In genomic region chr10:71234970-71235681, GRCh38 we compare ENCODE assay signal across 12 cellular contexts. TPM values are rescaled to one million over a fixed set of nuclear protein-coding genes. Genes with fewer than 3 reads are reported as not detected.
DNase-seq lines count a peak whose midpoint lies in the region; ATAC-seq and TF ChIP-seq lines count a peak whose summit lies in the region.
"Had no signal": no experiment of that assay in that cellular context is flagged by ENCODE, and none has a peak within 500 bp of the region (broad histone marks: within the 10 kb centered on the region; RNA-seq: fewer than 3 reads in every experiment).

No MANE protein-coding gene starts in this region.

- H3K36me3 Mint-ChIP-seq in HFFc6 (ENCODE audit: low read depth) = no peaks in the 10 kb centered on the region
- H3K36me3 Mint-ChIP-seq: activated naive CD8-positive, alpha-beta T cell had no signal

- TF ChIP-seq CTCF in HFFc6 (IDR thresholded peaks at IDR 0.05) (no peak), lower lobe of right lung (IDR thresholded peaks at IDR 0.05) (no peak), transverse colon (IDR thresholded peaks at IDR 0.05) (no peak), thyroid gland (IDR thresholded peaks at IDR 0.05) (no peak)

- no peaks in the 10 kb centered on the region for H3K9me3 Mint-ChIP-seq in HFFc6

- TF ChIP-seq POLR2A in transverse colon (IDR thresholded peaks at IDR 0.05) (no peak), thyroid gland (IDR thresholded peaks at IDR 0.05) (no peak)

- H3K27me3 Mint-ChIP-seq in HFFc6 (ENCODE audit: insufficient read depth) = no peaks in the 10 kb centered on the region; the same call in 1 of the 2 replicates
- H3K27me3 Mint-ChIP-seq: activated naive CD8-positive, alpha-beta T cell had no signal

- no peak for TF ChIP-seq EP300 in transverse colon (IDR thresholded peaks at IDR 0.05; ENCODE audit: low read depth)

- H3K27me3 ChIP-seq in lower lobe of right lung (ENCODE audit: low read depth) (no peaks in the 10 kb centered on the region), transverse colon (no peaks in the 10 kb centered on the region), thyroid gland (no peaks in the 10 kb centered on the region)

- peaks cover 71% of the 10 kb centered on the region for H3K4me1 ChIP-seq in lower lobe of right lung
- H3K4me1 ChIP-seq in transverse colon = peaks cover 5 to 43% (median 23%) of the 10 kb centered on the region in 4 donors
- peaks cover 5 to 25% of the 10 kb centered on the region in 2 donors for H3K4me1 ChIP-seq in thyroid gland

- H3K36me3 ChIP-seq in lower lobe of right lung = no peaks in the 10 kb centered on the region
- no peaks in the 10 kb centered on the region for H3K36me3 ChIP-seq in transverse colon
- no peaks in the 10 kb centered on the region for H3K36me3 ChIP-seq in thyroid gland

- H3K4me1 Mint-ChIP-seq in HFFc6 (ENCODE audit: low read depth) = peaks cover 68% of the 10 kb centered on the region

- H3K4me3 Mint-ChIP-seq in HFFc6 = peak overlapping the region; percentile 54
- H3K4me3 Mint-ChIP-seq: activated naive CD8-positive, alpha-beta T cell had no signal

- intact Hi-C loops in lower lobe of right lung (cut with DNase I) = no loop called here
- intact Hi-C loops in transverse colon (cut with DNase I; ENCODE audit: low total_unique reads) = no loop called here
- intact Hi-C loops in thyroid gland (cut with DNase I) = no loop called here

- 60% methylated on average over 14 of the region's 16 CpGs; no CpG with 5 or more reads in 1 of the 2 donors for WGBS in transverse colon (ENCODE audit: low coverage in 1 of 2), 2 donors
- WGBS in thyroid gland, 2 donors = 57 to 80% methylated on average over 10 to 12 of the region's 16 CpGs

- DNase-seq in HFFc6 (peak; percentile 66), dedifferentiated amniotic fluid mesenchymal stem cell (ENCODE audit: extremely low spot score) (peak; percentile 42), lower lobe of right lung (peak; percentile 88), transverse colon (no peak), activated gamma-delta T cell treated with Interleukin-2 at 50 U/mL for 16 hours (no peak), thyroid gland (no peak), DMS79 treated with DMSO at 0.1 percent for 48 hours (lab: John Stamatoyannopoulos, UW) (no peak)
- DNase-seq: NCI-H526 treated with DMSO at 0.1 percent for 48 hours, occipital lobe had no signal

- ATAC-seq in lower lobe of right lung = peak; percentile 74 to 90
- no peak for ATAC-seq in GM21390 (IDR thresholded peaks at IDR 0.05; ENCODE audit: unreplicated experiment)

- H3K4me3 ChIP-seq in lower lobe of right lung = peak overlapping the region; percentile 17
- no peak overlapping the region for H3K4me3 ChIP-seq in transverse colon
- no peak overlapping the region for H3K4me3 ChIP-seq in thyroid gland (replicated peaks in 1 of 3)

- in situ Hi-C loops in transverse colon (cut with MboI; ENCODE audit: low pct_ligation_motif_present in 1 of 4, low pct_unique_long_range_greater_than_20kb in 1 of 4, low sequenced_read_pairs in 3 of 4) = no loop called here

- H3K9me3 ChIP-seq in lower lobe of right lung (no peaks in the 10 kb centered on the region), transverse colon (no peaks in the 10 kb centered on the region), thyroid gland (no peaks in the 10 kb centered on the region)

- H3K27ac Mint-ChIP-seq in HFFc6 = peak overlapping the region; percentile 87
- H3K27ac Mint-ChIP-seq: activated naive CD8-positive, alpha-beta T cell had no signal

- H3K27ac ChIP-seq in lower lobe of right lung (peak overlapping the region; percentile 76), transverse colon (peak overlapping the region in 3 of 4 donors; percentile 47 to 65 (median 57)), thyroid gland (no peak overlapping the region)
- H3K27ac ChIP-seq: VCaP had no signal

RNA-seq across cellular contexts. Expression of gene UNC5B, which starts 22.8 kb away (rescaled TPM):
- total RNA-seq in HFFc6 (2021; fragmentation: NEBNext Ultra II Directional; extraction: Animal tissue kit (Norgen Biotek cat#: 25700)) = 10 to 100 TPM in 1 of 6 experiments, 1 to 10 TPM in 5; 5.2 to 11.6 (median 5.7) TPM
- total RNA-seq in lower lobe of right lung = 22.2 TPM
- 10 to 100 TPM; 12.3 to 74.1 (median 41.2) TPM for total RNA-seq in transverse colon
- 1 to 10 TPM; 3.9 to 7.1 (median 5.7) TPM for total RNA-seq in thyroid gland

Comparison
In these comparisons a context has a peak if more than half of its experiments do, and no peak if none do; other contexts are left out.
1. DNase-seq: peak in HFFc6 (single experiment), dedifferentiated amniotic fluid mesenchymal stem cell (single experiment) and lower lobe of right lung (single experiment); none in transverse colon (single experiment), activated gamma-delta T cell treated with Interleukin-2 at 50 U/mL for 16 hours (single experiment), thyroid gland (0 of 2) and DMS79 treated with DMSO at 0.1 percent for 48 hours (single experiment).
2. H3K27ac ChIP-seq: peak in lower lobe of right lung (single experiment) and transverse colon (3 of 4); none in thyroid gland (0 of 3).